In genomic region chr12:75628916-75629315, GRCh38 we compare ENCODE assay signal across 1 cellular context.
TF ChIP-seq lines count a peak whose summit lies in the region.

No MANE protein-coding gene starts in this region.

TF ChIP-seq in HepG2, 621 proteins besides CTCF, POLR2A, EP300 and RAD21 (continued from another document):
- TF ChIP-seq HNF1A (IDR thresholded peaks at IDR 0.05; ENCODE audit: low read depth), result no peak
- peak; percentile 69; the same call in 1 of the 2 replicates for TF ChIP-seq HNF1A (CRISPR knock-in tag; IDR thresholded peaks at IDR 0.05; ENCODE audit: borderline replicate concordance)
- TF ChIP-seq THYN1 (CRISPR knock-in tag; IDR thresholded peaks at IDR 0.05; ENCODE audit: borderline replicate concordance, low read depth), result no peak
- TF ChIP-seq ZMAT5 (CRISPR knock-in tag; IDR thresholded peaks at IDR 0.05; ENCODE audit: borderline replicate concordance, low read depth), result no peak
- peak; percentile 82 for TF ChIP-seq FOXP4 (CRISPR knock-in tag; IDR thresholded peaks at IDR 0.05)
- TF ChIP-seq ZNF614 (CRISPR knock-in tag; IDR thresholded peaks at IDR 0.05; ENCODE audit: borderline replicate concordance), result no peak
- TF ChIP-seq MAFG (CRISPR knock-in tag; IDR thresholded peaks at IDR 0.05), result no peak
- TF ChIP-seq GABPB1 (CRISPR knock-in tag; IDR thresholded peaks at IDR 0.05), result no peak
- no peak for TF ChIP-seq MLLT10 (CRISPR knock-in tag; IDR thresholded peaks at IDR 0.05)
- TF ChIP-seq ZNF644 (CRISPR knock-in tag; IDR thresholded peaks at IDR 0.05; ENCODE audit: low read depth), result peak; percentile 69
- no peak for TF ChIP-seq HNRNPH1 (optimal IDR thresholded peaks at IDR 0.05; ENCODE audit: low read depth, low read length)
- TF ChIP-seq MTA3 (CRISPR knock-in tag; IDR thresholded peaks at IDR 0.05), result no peak
- TF ChIP-seq HOMEZ (CRISPR knock-in tag; IDR thresholded peaks at IDR 0.05; ENCODE audit: low read depth), result peak; percentile 58
- peak; percentile 54 for TF ChIP-seq RERE (CRISPR knock-in tag; IDR thresholded peaks at IDR 0.05; ENCODE audit: low read depth)
- no peak for TF ChIP-seq ZFP41 (CRISPR knock-in tag; IDR thresholded peaks at IDR 0.05; ENCODE audit: borderline replicate concordance)
- TF ChIP-seq TCF7 (IDR thresholded peaks at IDR 0.05; ENCODE audit: low read depth), result peak; percentile 74
- no peak for TF ChIP-seq RXRA (CRISPR knock-in tag; IDR thresholded peaks at IDR 0.05)
- TF ChIP-seq ZNF331 (CRISPR knock-in tag; IDR thresholded peaks at IDR 0.05), result peak; percentile 44; the same call in 1 of the 2 replicates
- no peak for TF ChIP-seq SMC3 (IDR thresholded peaks at IDR 0.05; ENCODE audit: low read length)
- peak; percentile 46; the same call in 1 of the 2 replicates for TF ChIP-seq NR2F2 (IDR thresholded peaks at IDR 0.05; ENCODE audit: borderline replicate concordance, low read depth)
- TF ChIP-seq NFIC (IDR thresholded peaks at IDR 0.05; ENCODE audit: low read length), result no peak
- peak; percentile 58; the same call in 1 of the 2 replicates for TF ChIP-seq FOXO1 (CRISPR knock-in tag; IDR thresholded peaks at IDR 0.05)
- TF ChIP-seq ZBTB7A (CRISPR knock-in tag; IDR thresholded peaks at IDR 0.05), result no peak
- no peak for TF ChIP-seq HNF4G (IDR thresholded peaks at IDR 0.05; ENCODE audit: borderline replicate concordance, low read depth, low read length)
- no peak for TF ChIP-seq HNF4G (CRISPR knock-in tag; IDR thresholded peaks at IDR 0.05; ENCODE audit: borderline replicate concordance, low read depth)
- no peak for TF ChIP-seq ATF4 (CRISPR knock-in tag; IDR thresholded peaks at IDR 0.05)
- TF ChIP-seq ZBTB37 (CRISPR knock-in tag; IDR thresholded peaks at IDR 0.05), result no peak
- TF ChIP-seq ELF1 (CRISPR knock-in tag; IDR thresholded peaks at IDR 0.05), result 0 out of 2 replicates have a peak, but pooled peaks have one; percentile 17
- 0 out of 2 replicates have a peak, but pooled peaks have one; percentile 19 for TF ChIP-seq SOX13 (IDR thresholded peaks at IDR 0.05)
- TF ChIP-seq SOX13 (CRISPR knock-in tag; conservative IDR thresholded peaks at IDR 0.05 in 1 of 2, IDR thresholded peaks at IDR 0.05 in 1 of 2), result peak in 1 of 2 experiments; percentile 84; a peak in 2 of 4 replicates
- TF ChIP-seq PITX1 (CRISPR knock-in tag; IDR thresholded peaks at IDR 0.05), result peak; percentile 53; the same call in 1 of the 2 replicates
- TF ChIP-seq NFKB2 (CRISPR knock-in tag; IDR thresholded peaks at IDR 0.05; ENCODE audit: borderline replicate concordance), result no peak
- 0 out of 2 replicates have a peak, but pooled peaks have one; percentile 40 for TF ChIP-seq IRF2 (CRISPR knock-in tag; IDR thresholded peaks at IDR 0.05)
- TF ChIP-seq HOXA3 (CRISPR knock-in tag; IDR thresholded peaks at IDR 0.05), result no peak
- TF ChIP-seq NCOA2 (CRISPR knock-in tag; IDR thresholded peaks at IDR 0.05), result peak; percentile 85
- TF ChIP-seq SP2 (CRISPR knock-in tag; IDR thresholded peaks at IDR 0.05), result no peak
- peak; percentile 49; the same call in 1 of the 2 replicates for TF ChIP-seq GATAD2A (CRISPR knock-in tag; IDR thresholded peaks at IDR 0.05)
- no peak for TF ChIP-seq FOXP1 (IDR thresholded peaks at IDR 0.05)
- peak; percentile 44; the same call in 1 of the 2 replicates for TF ChIP-seq FOXP1 (CRISPR knock-in tag; IDR thresholded peaks at IDR 0.05)
- no peak for TF ChIP-seq ZNF547 (CRISPR knock-in tag; IDR thresholded peaks at IDR 0.05)
- TF ChIP-seq FOXA3 (CRISPR knock-in tag; IDR thresholded peaks at IDR 0.05), result peak; percentile 70
- TF ChIP-seq ZNF281 (CRISPR knock-in tag; IDR thresholded peaks at IDR 0.05; ENCODE audit: borderline replicate concordance), result no peak
- TF ChIP-seq MEF2D (CRISPR knock-in tag; IDR thresholded peaks at IDR 0.05), result no peak
- peak; percentile 85 for TF ChIP-seq ZNF362 (CRISPR knock-in tag; IDR thresholded peaks at IDR 0.05; ENCODE audit: borderline replicate concordance)
